9 cellular contexts compared by ENCODE assay signal in the genomic region with DNA sequence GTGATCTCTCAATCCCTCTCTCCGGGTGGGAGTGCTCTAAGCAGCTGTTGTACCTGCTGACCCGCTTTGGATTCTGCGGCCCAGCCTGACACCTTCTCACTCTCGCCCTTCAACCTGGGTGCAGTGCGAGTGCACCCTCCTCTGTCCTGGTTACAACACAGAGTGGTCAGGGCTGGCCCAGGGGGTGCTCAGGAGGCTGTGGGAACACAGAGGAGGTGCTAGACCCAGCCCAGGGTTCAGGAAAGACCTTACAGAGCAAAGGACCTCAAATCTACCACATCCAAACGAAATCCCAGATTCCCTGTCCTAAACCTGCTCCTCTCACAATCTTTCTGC. TPM values are rescaled to one million over a fixed set of nuclear protein-coding genes. Genes with fewer than 3 reads are reported as not detected.
A peak's percentile ranks its signal among the peaks of the same experiment; 100 is the strongest.
DNase-seq lines count a peak whose midpoint lies in the region; ATAC-seq and TF ChIP-seq lines count a peak whose summit lies in the region.
"Had no signal": no experiment of that assay in that cellular context is flagged by ENCODE, and none has a peak within 500 bp of the region (broad histone marks: within the 10 kb centered on the region; RNA-seq: fewer than 3 reads in every experiment).

No MANE protein-coding gene starts in this region.

- peaks cover 0 to 34% (median 12%) of the 10 kb centered on the region in 4 donors for H3K4me1 Mint-ChIP-seq in CD4-positive, CD25-positive, alpha-beta regulatory T cell
- peaks cover 33 to 48% (median 34%) of the 10 kb centered on the region in 3 donors for H3K4me1 Mint-ChIP-seq in naive B cell

- peaks cover 0 to 14% (median 3%) of the 10 kb centered on the region in 7 donors for H3K9me3 Mint-ChIP-seq in CD4-positive, CD25-positive, alpha-beta regulatory T cell
- peaks cover 0 to 3% (median 0%) of the 10 kb centered on the region in 7 donors for H3K9me3 Mint-ChIP-seq in naive B cell

- peak overlapping the region; percentile 91 to 99 (median 98) for H3K4me3 Mint-ChIP-seq in CD4-positive, CD25-positive, alpha-beta regulatory T cell
- H3K4me3 Mint-ChIP-seq in naive B cell = peak overlapping the region; percentile 90 to 99 (median 96)

- peaks cover 14% of the 10 kb centered on the region for H3K36me3 Mint-ChIP-seq in CD4-positive, CD25-positive, alpha-beta regulatory T cell
- H3K36me3 Mint-ChIP-seq in naive B cell = no peaks in the 10 kb centered on the region

- peak overlapping the region in 2 of 3 donors; percentile 88 to 90 for H3K27ac Mint-ChIP-seq in CD4-positive, CD25-positive, alpha-beta regulatory T cell
- peak overlapping the region in 5 of 6 donors; percentile 67 to 95 (median 93) for H3K27ac Mint-ChIP-seq in naive B cell

- peaks cover under 1% of the 10 kb centered on the region for H3K27me3 ChIP-seq in CD4-positive, CD25-positive, alpha-beta regulatory T cell (ENCODE audit: control insufficient read depth, insufficient read depth, low read length)
- no peaks in the 10 kb centered on the region for H3K27me3 ChIP-seq in HUES64 (ENCODE audit: insufficient read depth, low read length)

- H3K27me3 Mint-ChIP-seq in CD4-positive, CD25-positive, alpha-beta regulatory T cell = peaks cover 3% of the 10 kb centered on the region
- peaks cover 0 to 9% (median 0%) of the 10 kb centered on the region in 3 donors for H3K27me3 Mint-ChIP-seq in naive B cell

- ATAC-seq in CD4-positive, CD25-positive, alpha-beta regulatory T cell (ENCODE audit: low read depth in 2 of 2) = no peak
- ATAC-seq in naive B cell (ENCODE audit: low read depth in 2 of 2) = no peak
- ATAC-seq in HG03095 (IDR thresholded peaks at IDR 0.05; ENCODE audit: unreplicated experiment) = no peak

- WGBS in HUES64 = 37% methylated on average over 6 of the region's 6 CpGs

- H3K36me3 ChIP-seq in CD4-positive, CD25-positive, alpha-beta regulatory T cell (ENCODE audit: control insufficient read depth, insufficient read depth, low read length) = no peaks in the 10 kb centered on the region
- H3K36me3 ChIP-seq in HUES64 (ENCODE audit: insufficient read depth, low read length) = no peaks in the 10 kb centered on the region

- peak overlapping the region; percentile 34 for H3K9ac ChIP-seq in HUES64 (ENCODE audit: low read depth, low read length)

- peaks cover 14% of the 10 kb centered on the region for H3K4me1 ChIP-seq in CD4-positive, CD25-positive, alpha-beta regulatory T cell (ENCODE audit: control insufficient read depth, insufficient read depth, low read length, poor library complexity, severe bottlenecking)
- 0 out of 2 replicates have a peak, but pooled peaks cover 4% of the 10 kb centered on the region for H3K4me1 ChIP-seq in HUES64 (ENCODE audit: insufficient read depth, low read length)

- no peak for DNase-seq in CD4-positive, CD25-positive, alpha-beta regulatory T cell
- no peak for DNase-seq in coronary artery (ENCODE audit: low spot score)
- DNase-seq in naive B cell = no peak
- DNase-seq in LoVo (ENCODE audit: low spot score) = no peak
- no peak for DNase-seq in stimulated activated CD8-positive, alpha-beta memory T cell treated with anti-CD3 and anti-CD28 coated beads, Interleukin-4, amount 100 ng/mL, for 48 hours
- no peak for DNase-seq in stimulated activated naive CD4-positive, alpha-beta T cell (lab: John Stamatoyannopoulos, UW)

- H3K27ac ChIP-seq in CD4-positive, CD25-positive, alpha-beta regulatory T cell (ENCODE audit: insufficient read depth, low read length, poor library complexity, severe bottlenecking) = no peak overlapping the region
- H3K27ac ChIP-seq in HUES64 (ENCODE audit: low read depth, low read length) (no peak overlapping the region), coronary artery (peak overlapping the region; percentile 32 to 67)

- peaks cover 1 to 4% of the 10 kb centered on the region in 2 experiments for H3K9me3 ChIP-seq in CD4-positive, CD25-positive, alpha-beta regulatory T cell (ENCODE audit: control insufficient read depth in 2 of 2, low read length in 2 of 2)
- 0 out of 2 replicates have a peak, but pooled peaks cover 3% of the 10 kb centered on the region for H3K9me3 ChIP-seq in HUES64 (ENCODE audit: insufficient read depth, low read depth, low read length)

- TF ChIP-seq CTCF in coronary artery (IDR thresholded peaks at IDR 0.05) = no peak

- H3K4me3 ChIP-seq in CD4-positive, CD25-positive, alpha-beta regulatory T cell (ENCODE audit: low read depth, low read length) = peak overlapping the region; percentile 92
- peak overlapping the region; percentile 73 for H3K4me3 ChIP-seq in HUES64 (ENCODE audit: low read length)
- H3K4me3 ChIP-seq in coronary artery = peak overlapping the region; percentile 78

RNA-seq across cellular contexts. Expression of gene ZNF175, which starts 23.7 kb away (rescaled TPM):
- 5.2 TPM for total RNA-seq in CD4-positive, CD25-positive, alpha-beta regulatory T cell
- polyA plus RNA-seq in CD4-positive, CD25-positive, alpha-beta regulatory T cell = 1 to 10 TPM in 3 of 4 donors, under 1 TPM in 1; 0.88 to 3.8 (median 2.5) TPM
- 4.3 TPM for polyA plus RNA-seq in HUES64 (2013, experiment 1 of 2)
- 5.5 TPM for polyA plus RNA-seq in HUES64 (2013, experiment 2 of 2)
- 1 to 10 TPM in 5 of 6 donors, under 1 TPM in 1; 0.94 to 5.1 (median 3.1) TPM for polyA plus RNA-seq in naive B cell (ENCODE audit: low read depth in 6 of 6)

RNA-seq across cellular contexts. Expression of gene SIGLEC5, which starts 35.5 kb away (rescaled TPM):
- total RNA-seq in CD4-positive, CD25-positive, alpha-beta regulatory T cell = not detected
- under 1 TPM in 1 of 4 donors, not detected in 3; 0.16 TPM for polyA plus RNA-seq in CD4-positive, CD25-positive, alpha-beta regulatory T cell
- not detected for polyA plus RNA-seq in HUES64 (2013, experiment 1 of 2)
- polyA plus RNA-seq in HUES64 (2013, experiment 2 of 2) = not detected
- polyA plus RNA-seq in naive B cell (ENCODE audit: low read depth in 6 of 6) = 1 to 10 TPM in 1 of 6 donors, not detected in 5; 3.7 TPM
- total RNA-seq: lung microvascular endothelial cell had no signal

RNA-seq across cellular contexts. Expression of gene SIGLEC14, which starts 51.9 kb away (rescaled TPM):
- not detected for total RNA-seq in CD4-positive, CD25-positive, alpha-beta regulatory T cell
- polyA plus RNA-seq in CD4-positive, CD25-positive, alpha-beta regulatory T cell = under 1 TPM in 2 of 4 donors, not detected in 2; 0.08 to 0.18 TPM
- polyA plus RNA-seq in HUES64 (2013, experiment 1 of 2) = not detected
- polyA plus RNA-seq in HUES64 (2013, experiment 2 of 2) = not detected
- polyA plus RNA-seq in naive B cell (ENCODE audit: low read depth in 6 of 6) = 10 to 100 TPM; 14.3 to 27.2 (median 19.9) TPM
- total RNA-seq: lung microvascular endothelial cell had no signal

Comparison
In these comparisons a context has a peak if more than half of its experiments do, and no peak if none do; other contexts are left out.
1. H3K27ac ChIP-seq: peak in coronary artery (2 of 2); none in CD4-positive, CD25-positive, alpha-beta regulatory T cell (single experiment) and HUES64 (single experiment).
2. RNA of gene SIGLEC14, which starts 51.9 kb away (polyA plus RNA-seq): 14.3 to 27.2 TPM in naive B cell; 0.08 to 0.18 TPM in CD4-positive, CD25-positive, alpha-beta regulatory T cell; every median in the first group is over 10 times any median in the second.
3. Peak in every context shown above with its lines, with median percentiles within 50 percentile points of each other: H3K4me3 ChIP-seq.